ENCODE assay signal across 1 cellular context in the genomic region with DNA sequence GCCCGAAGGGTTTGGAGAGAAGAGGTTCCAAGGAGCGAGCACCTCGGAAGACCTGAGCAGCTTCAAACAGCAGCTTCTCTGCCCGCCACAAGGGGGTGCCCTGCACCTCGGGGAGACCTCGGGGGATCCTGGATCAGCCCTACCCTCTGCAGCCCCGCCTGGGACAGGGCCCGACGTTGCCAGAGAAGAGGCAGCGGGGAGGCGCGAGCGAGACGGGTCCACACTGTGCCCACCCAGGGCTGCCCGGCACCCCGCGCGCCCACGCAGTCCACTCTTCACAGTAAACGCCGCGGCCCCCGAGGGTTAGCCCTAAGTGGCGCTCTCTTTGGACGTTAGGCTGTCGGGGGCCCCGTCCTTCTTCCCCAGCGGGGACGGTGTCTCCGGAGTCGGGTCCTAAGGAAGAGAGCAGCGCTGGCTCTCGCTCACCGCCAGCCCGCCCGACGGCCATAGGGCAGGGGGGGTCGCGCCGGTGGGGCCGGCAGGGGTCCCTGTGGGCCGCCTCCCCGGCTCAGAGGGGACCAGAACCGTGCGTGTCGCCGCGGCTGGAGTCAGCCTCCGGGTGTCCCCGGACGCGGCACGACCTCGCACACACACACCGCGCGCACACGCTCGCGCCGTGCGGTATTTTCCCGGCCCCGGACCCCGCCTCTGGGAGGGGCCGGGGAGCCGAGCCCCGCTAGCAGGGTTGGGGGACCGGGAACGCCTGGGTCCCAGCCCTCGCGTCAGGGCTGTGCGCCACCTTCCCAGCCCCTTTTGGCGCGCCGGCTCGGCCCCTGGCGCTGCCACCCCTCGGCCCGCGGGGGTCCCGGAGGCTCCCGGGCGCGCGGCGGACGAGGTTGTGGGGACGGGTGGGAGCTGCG.
TF ChIP-seq lines count a peak whose summit lies in the region.

No MANE protein-coding gene starts in this region.

TF ChIP-seq in HepG2, 621 proteins besides CTCF, POLR2A, EP300 and RAD21 (continues in another document):
- TF ChIP-seq, protein P1, sequence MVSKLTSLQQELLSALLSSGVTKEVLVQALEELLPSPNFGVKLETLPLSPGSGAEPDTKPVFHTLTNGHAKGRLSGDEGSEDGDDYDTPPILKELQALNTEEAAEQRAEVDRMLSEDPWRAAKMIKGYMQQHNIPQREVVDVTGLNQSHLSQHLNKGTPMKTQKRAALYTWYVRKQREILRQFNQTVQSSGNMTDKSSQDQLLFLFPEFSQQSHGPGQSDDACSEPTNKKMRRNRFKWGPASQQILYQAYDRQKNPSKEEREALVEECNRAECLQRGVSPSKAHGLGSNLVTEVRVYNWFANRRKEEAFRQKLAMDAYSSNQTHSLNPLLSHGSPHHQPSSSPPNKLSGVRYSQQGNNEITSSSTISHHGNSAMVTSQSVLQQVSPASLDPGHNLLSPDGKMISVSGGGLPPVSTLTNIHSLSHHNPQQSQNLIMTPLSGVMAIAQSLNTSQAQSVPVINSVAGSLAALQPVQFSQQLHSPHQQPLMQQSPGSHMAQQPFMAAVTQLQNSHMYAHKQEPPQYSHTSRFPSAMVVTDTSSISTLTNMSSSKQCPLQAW (CRISPR knock-in tag; IDR thresholded peaks at IDR 0.05): 0 out of 2 replicates have a peak, but pooled peaks have one; percentile 40
- TF ChIP-seq HNF4G (IDR thresholded peaks at IDR 0.05; ENCODE audit: borderline replicate concordance, low read depth, low read length) (no peak), HNF4G (CRISPR knock-in tag; IDR thresholded peaks at IDR 0.05; ENCODE audit: borderline replicate concordance, low read depth) (0 out of 2 replicates have a peak, but pooled peaks have one; percentile 16), RELA (CRISPR knock-in tag; IDR thresholded peaks at IDR 0.05) (peak; percentile 25; the same call in 1 of the 2 replicates), ATAD3A (CRISPR knock-in tag; IDR thresholded peaks at IDR 0.05) (no peak), HDAC2 (CRISPR knock-in tag; IDR thresholded peaks at IDR 0.05) (peak; percentile 45; the same call in 1 of the 2 replicates), DR1 (CRISPR knock-in tag; IDR thresholded peaks at IDR 0.05) (peak; percentile 73; the same call in 1 of the 2 replicates), SMAD1 (CRISPR knock-in tag; IDR thresholded peaks at IDR 0.05; ENCODE audit: borderline replicate concordance, low read depth) (no peak; the same call in 1 of the 2 replicates), ZNF567 (CRISPR knock-in tag; IDR thresholded peaks at IDR 0.05; ENCODE audit: borderline replicate concordance) (peak; percentile 82; the same call in 1 of the 2 replicates), GATAD1 (CRISPR knock-in tag; IDR thresholded peaks at IDR 0.05) (no peak), MAFG (CRISPR knock-in tag; IDR thresholded peaks at IDR 0.05) (no peak), ARNT2 (CRISPR knock-in tag; IDR thresholded peaks at IDR 0.05; ENCODE audit: low read depth) (peak; percentile 69), ZNF782 (CRISPR knock-in tag; IDR thresholded peaks at IDR 0.05; ENCODE audit: borderline replicate concordance) (0 out of 2 replicates have a peak, but pooled peaks have one; percentile 30), CBX1 (IDR thresholded peaks at IDR 0.05; ENCODE audit: low read depth) (no peak), FUBP1 (CRISPR knock-in tag; IDR thresholded peaks at IDR 0.05; ENCODE audit: borderline replicate concordance) (no peak), JARID2 (CRISPR knock-in tag; IDR thresholded peaks at IDR 0.05; ENCODE audit: insufficient replicate concordance) (peak; percentile 76), MEIS2 (CRISPR knock-in tag; IDR thresholded peaks at IDR 0.05) (peak; percentile 43; the same call in 1 of the 2 replicates), ZNF180 (CRISPR knock-in tag; IDR thresholded peaks at IDR 0.05; ENCODE audit: borderline replicate concordance, low read depth) (0 out of 2 replicates have a peak, but pooled peaks have one; percentile 71), PRDM10 (CRISPR knock-in tag; IDR thresholded peaks at IDR 0.05; ENCODE audit: low read depth) (no peak), ZNF792 (CRISPR knock-in tag; IDR thresholded peaks at IDR 0.05) (peak; percentile 65; the same call in 1 of the 2 replicates), ETV5 (CRISPR knock-in tag; IDR thresholded peaks at IDR 0.05; ENCODE audit: borderline replicate concordance) (peak; percentile 24; the same call in 1 of the 2 replicates), ZNF556 (CRISPR knock-in tag; IDR thresholded peaks at IDR 0.05; ENCODE audit: borderline replicate concordance) (peak; percentile 49; the same call in 1 of the 2 replicates), ZNF430 (CRISPR knock-in tag; IDR thresholded peaks at IDR 0.05) (no peak), HNRNPLL (IDR thresholded peaks at IDR 0.05; ENCODE audit: low read depth, low read length, poor library complexity, severe bottlenecking) (peak; percentile 42), ZNF232 (CRISPR knock-in tag; IDR thresholded peaks at IDR 0.05; ENCODE audit: borderline replicate concordance) (0 out of 2 replicates have a peak, but pooled peaks have one; percentile 54), ARID5B (CRISPR knock-in tag; IDR thresholded peaks at IDR 0.05) (peak; percentile 37; the same call in 1 of the 2 replicates), ZNF160 (CRISPR knock-in tag; IDR thresholded peaks at IDR 0.05) (peak; percentile 78; the same call in 1 of the 2 replicates)
- TF ChIP-seq, protein P2, sequence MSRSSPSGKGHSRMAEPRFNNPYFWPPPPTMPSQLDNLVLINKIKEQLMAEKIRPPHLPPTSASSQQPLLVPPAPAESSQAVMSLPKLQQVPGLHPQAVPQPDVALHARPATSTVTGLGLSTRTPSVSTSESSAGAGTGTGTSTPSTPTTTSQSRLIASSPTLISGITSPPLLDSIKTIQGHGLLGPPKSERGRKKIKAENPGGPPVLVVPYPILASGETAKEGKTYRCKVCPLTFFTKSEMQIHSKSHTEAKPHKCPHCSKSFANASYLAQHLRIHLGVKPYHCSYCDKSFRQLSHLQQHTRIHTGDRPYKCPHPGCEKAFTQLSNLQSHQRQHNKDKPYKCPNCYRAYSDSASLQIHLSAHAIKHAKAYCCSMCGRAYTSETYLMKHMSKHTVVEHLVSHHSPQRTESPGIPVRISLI (CRISPR knock-in tag; IDR thresholded peaks at IDR 0.05; ENCODE audit: borderline replicate concordance): peak; percentile 16; the same call in 1 of the 2 replicates
- TF ChIP-seq, protein P3, sequence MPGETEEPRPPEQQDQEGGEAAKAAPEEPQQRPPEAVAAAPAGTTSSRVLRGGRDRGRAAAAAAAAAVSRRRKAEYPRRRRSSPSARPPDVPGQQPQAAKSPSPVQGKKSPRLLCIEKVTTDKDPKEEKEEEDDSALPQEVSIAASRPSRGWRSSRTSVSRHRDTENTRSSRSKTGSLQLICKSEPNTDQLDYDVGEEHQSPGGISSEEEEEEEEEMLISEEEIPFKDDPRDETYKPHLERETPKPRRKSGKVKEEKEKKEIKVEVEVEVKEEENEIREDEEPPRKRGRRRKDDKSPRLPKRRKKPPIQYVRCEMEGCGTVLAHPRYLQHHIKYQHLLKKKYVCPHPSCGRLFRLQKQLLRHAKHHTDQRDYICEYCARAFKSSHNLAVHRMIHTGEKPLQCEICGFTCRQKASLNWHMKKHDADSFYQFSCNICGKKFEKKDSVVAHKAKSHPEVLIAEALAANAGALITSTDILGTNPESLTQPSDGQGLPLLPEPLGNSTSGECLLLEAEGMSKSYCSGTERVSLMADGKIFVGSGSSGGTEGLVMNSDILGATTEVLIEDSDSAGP (CRISPR knock-in tag; IDR thresholded peaks at IDR 0.05; ENCODE audit: borderline replicate concordance): peak; percentile 61; the same call in 1 of the 2 replicates
- TF ChIP-seq, protein P4, sequence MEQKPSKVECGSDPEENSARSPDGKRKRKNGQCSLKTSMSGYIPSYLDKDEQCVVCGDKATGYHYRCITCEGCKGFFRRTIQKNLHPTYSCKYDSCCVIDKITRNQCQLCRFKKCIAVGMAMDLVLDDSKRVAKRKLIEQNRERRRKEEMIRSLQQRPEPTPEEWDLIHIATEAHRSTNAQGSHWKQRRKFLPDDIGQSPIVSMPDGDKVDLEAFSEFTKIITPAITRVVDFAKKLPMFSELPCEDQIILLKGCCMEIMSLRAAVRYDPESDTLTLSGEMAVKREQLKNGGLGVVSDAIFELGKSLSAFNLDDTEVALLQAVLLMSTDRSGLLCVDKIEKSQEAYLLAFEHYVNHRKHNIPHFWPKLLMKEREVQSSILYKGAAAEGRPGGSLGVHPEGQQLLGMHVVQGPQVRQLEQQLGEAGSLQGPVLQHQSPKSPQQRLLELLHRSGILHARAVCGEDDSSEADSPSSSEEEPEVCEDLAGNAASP (CRISPR knock-in tag; IDR thresholded peaks at IDR 0.05; ENCODE audit: borderline replicate concordance): 0 out of 2 replicates have a peak, but pooled peaks have one; percentile 34
- TF ChIP-seq, protein P5, sequence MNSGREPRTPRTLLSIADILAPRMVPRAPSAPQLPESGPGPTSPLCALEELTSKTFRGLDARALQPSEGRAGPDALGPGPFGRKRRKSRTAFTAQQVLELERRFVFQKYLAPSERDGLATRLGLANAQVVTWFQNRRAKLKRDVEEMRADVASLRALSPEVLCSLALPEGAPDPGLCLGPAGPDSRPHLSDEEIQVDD (CRISPR knock-in tag; IDR thresholded peaks at IDR 0.05; ENCODE audit: borderline replicate concordance): no peak
- TF ChIP-seq, protein P6, sequence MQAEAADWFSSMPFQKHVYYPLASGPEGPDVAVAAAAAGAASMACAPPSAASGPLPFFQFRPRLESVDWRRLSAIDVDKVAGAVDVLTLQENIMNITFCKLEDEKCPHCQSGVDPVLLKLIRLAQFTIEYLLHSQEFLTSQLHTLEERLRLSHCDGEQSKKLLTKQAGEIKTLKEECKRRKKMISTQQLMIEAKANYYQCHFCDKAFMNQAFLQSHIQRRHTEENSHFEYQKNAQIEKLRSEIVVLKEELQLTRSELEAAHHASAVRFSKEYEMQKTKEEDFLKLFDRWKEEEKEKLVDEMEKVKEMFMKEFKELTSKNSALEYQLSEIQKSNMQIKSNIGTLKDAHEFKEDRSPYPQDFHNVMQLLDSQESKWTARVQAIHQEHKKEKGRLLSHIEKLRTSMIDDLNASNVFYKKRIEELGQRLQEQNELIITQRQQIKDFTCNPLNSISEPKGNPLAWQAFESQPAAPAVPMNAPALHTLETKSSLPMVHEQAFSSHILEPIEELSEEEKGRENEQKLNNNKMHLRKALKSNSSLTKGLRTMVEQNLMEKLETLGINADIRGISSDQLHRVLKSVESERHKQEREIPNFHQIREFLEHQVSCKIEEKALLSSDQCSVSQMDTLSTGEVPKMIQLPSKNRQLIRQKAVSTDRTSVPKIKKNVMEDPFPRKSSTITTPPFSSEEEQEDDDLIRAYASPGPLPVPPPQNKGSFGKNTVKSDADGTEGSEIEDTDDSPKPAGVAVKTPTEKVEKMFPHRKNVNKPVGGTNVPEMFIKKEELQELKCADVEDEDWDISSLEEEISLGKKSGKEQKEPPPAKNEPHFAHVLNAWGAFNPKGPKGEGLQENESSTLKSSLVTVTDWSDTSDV (CRISPR knock-in tag; IDR thresholded peaks at IDR 0.05): no peak
